ENCODE assay signal across 13 cellular contexts in the genomic region with DNA sequence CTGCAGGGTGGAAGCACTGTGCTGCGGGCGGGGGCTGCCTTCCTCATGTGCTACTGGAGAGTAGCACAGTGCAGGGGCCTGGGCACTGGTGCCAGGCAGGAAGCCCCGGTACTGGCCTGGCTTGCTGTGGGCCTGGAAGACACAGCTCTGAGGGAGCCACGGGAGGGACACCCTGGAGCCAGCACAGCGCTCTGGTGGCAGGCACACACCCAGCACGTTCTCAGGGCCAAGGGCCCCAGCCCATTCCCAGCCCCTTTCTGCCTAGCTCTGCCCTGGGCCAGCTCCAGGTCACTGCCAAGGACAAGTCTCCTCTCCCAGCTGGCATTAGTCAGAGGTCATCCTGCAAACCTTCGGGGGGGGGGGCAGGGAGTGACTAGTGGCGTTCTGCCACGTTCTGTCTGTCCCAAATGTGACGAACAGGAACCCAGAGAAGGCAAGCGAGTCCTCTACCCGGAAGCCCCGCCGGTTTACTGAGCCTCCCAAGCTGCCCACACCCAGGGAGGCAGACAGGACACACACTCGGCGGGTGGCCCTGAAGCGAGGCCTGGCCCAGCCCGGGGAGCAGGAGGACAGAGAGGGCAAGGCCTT. TPM values are rescaled to one million over a fixed set of nuclear protein-coding genes. Genes with fewer than 3 reads are reported as not detected.
A peak's percentile ranks its signal among the peaks of the same experiment; 100 is the strongest.
DNase-seq lines count a peak whose midpoint lies in the region; ATAC-seq, FAIRE-seq and TF ChIP-seq lines count a peak whose summit lies in the region.
"Not testable (repeated sequence)": the region's sequence is repeated elsewhere in the genome, so short reads cannot be mapped to it uniquely, and the experiment has no call there.
"Had no signal": no experiment of that assay in that cellular context is flagged by ENCODE, and none has a peak within 500 bp of the region (broad histone marks: within the 10 kb centered on the region; RNA-seq: fewer than 3 reads in every experiment).

No MANE protein-coding gene starts in this region.

- H3K9me3 ChIP-seq in BLaER1; K562 (replicated peaks; ENCODE audit: control insufficient read depth, insufficient read depth, low read depth, low read length); heart left ventricle; hepatocyte (ENCODE audit: low read depth); mucosa of stomach (ENCODE audit: control insufficient read depth, low read length); sigmoid colon; suprapubic skin: not testable (repeated sequence)

- CTCF ChIA-PET in K562 (lab: Yijun Ruan, JAX; ENCODE audit: low intra/inter-chr PET ratio) = not testable (repeated sequence)

- not testable (repeated sequence) for TF ChIP-seq RAD21 in K562 (CRISPR knock-in tag; conservative IDR thresholded peaks at IDR 0.05 in 1 of 2, IDR thresholded peaks at IDR 0.05 in 1 of 2)

- H3K4me1 ChIP-seq in BLaER1 = peaks cover 19% of the 10 kb centered on the region
- H3K4me1 ChIP-seq in K562 (replicated peaks in 1 of 2; ENCODE audit: control insufficient read depth in 2 of 2, insufficient read depth in 2 of 2, low read length in 2 of 2) = peaks cover 0 to 10% of the 10 kb centered on the region in 2 experiments; a peak in 2 of 5 replicates
- H3K4me1 ChIP-seq in heart left ventricle = peaks cover 0 to 28% (median 0%) of the 10 kb centered on the region in 12 donors
- H3K4me1 ChIP-seq in hepatocyte (ENCODE audit: insufficient read depth) = not testable (repeated sequence)
- H3K4me1 ChIP-seq in mucosa of stomach (ENCODE audit: control insufficient read depth, insufficient read depth, low read length) = peaks cover 22% of the 10 kb centered on the region
- peaks cover 0 to 52% (median 26%) of the 10 kb centered on the region in 4 donors for H3K4me1 ChIP-seq in sigmoid colon
- peaks cover 35% of the 10 kb centered on the region for H3K4me1 ChIP-seq in suprapubic skin

- POLR2A ChIA-PET in K562 (lab: Yijun Ruan, JAX) = not testable (repeated sequence)

- not testable (repeated sequence) for H3K27ac ChIP-seq in BLaER1; K562 (ENCODE audit: extremely low read depth, low read depth, low read length)
- H3K27ac ChIP-seq in heart left ventricle (peak overlapping the region in 11 of 12 donors; percentile 55 to 88 (median 79)), hepatocyte (peak overlapping the region; percentile 37), sigmoid colon (peak overlapping the region; percentile 27 to 81 (median 77)), suprapubic skin (peak overlapping the region; percentile 60)

- not testable (repeated sequence) for DNase-seq in K562 (ENCODE audit: extremely low read depth in 1 of 4, low spot score in 3 of 4); hepatocyte (ENCODE audit: low spot score); sigmoid colon; suprapubic skin (ENCODE audit: low spot score in 2 of 2)
- DNase-seq in heart left ventricle = peak in 4 of 5 donors; percentile 35 to 77 (median 68)

- not testable (repeated sequence) for ATAC-seq in K562
- ATAC-seq in esophagus mucosa (peak; percentile 53), heart left ventricle (peak; percentile 73 to 81 (median 77))

- WGBS in K562 (ENCODE audit: insufficient coverage, low coverage, missing lambda C conversion rate) = 87% methylated on average over 3 of the region's 18 CpGs
- 52 to 77% (median 60%) methylated on average over 12 to 18 of the region's 18 CpGs for WGBS in heart left ventricle, 4 donors
- WGBS in hepatocyte (ENCODE audit: low lambda C conversion rate, missing lambda C conversion rate) = 82% methylated on average over 15 of the region's 18 CpGs
- 26 to 68% methylated on average over 18 of the region's 18 CpGs for WGBS in sigmoid colon, 2 donors
- WGBS in suprapubic skin = no CpG with 5 or more reads among the region's 18 CpGs

- in situ Hi-C loops in K562 (cut with MboI) = not testable (repeated sequence)

- peaks cover 85% of the 10 kb centered on the region for H3K27me3 ChIP-seq in BLaER1
- not testable (repeated sequence) for H3K27me3 ChIP-seq in K562 (ENCODE audit: control insufficient read depth in 2 of 2, insufficient read depth in 2 of 2, low read length in 2 of 2); heart left ventricle; hepatocyte; mucosa of stomach (ENCODE audit: control insufficient read depth, insufficient read depth, low read length); sigmoid colon; suprapubic skin

- peak overlapping the region; percentile 55; the same call in 1 of the 2 replicates for H3K4me2 ChIP-seq in BLaER1
- not testable (repeated sequence) for H3K4me2 ChIP-seq in K562 (ENCODE audit: insufficient read depth, low read length); hepatocyte

- H3K9me2 ChIP-seq in hepatocyte (replicated peaks; ENCODE audit: insufficient read depth) = not testable (repeated sequence)

- not testable (repeated sequence) for H3K79me2 ChIP-seq in K562 (ENCODE audit: control insufficient read depth, insufficient read depth, low read length); hepatocyte

- not testable (repeated sequence) for H3K9me1 ChIP-seq in K562 (ENCODE audit: control insufficient read depth, insufficient read depth, low read length)

- H3K4me3 ChIP-seq in BLaER1; K562; heart left ventricle; hepatocyte; mucosa of stomach (ENCODE audit: low read length); sigmoid colon; suprapubic skin: not testable (repeated sequence)

- H2AFZ ChIP-seq in K562 (ENCODE audit: low read depth, low read length); hepatocyte: not testable (repeated sequence)

- intact Hi-C loops in K562 (cut with micrococcal nuclease); heart left ventricle (cut with DNase I); sigmoid colon (cut with DNase I): not testable (repeated sequence)

- H4K20me1 ChIP-seq in BLaER1 = peaks cover 94% of the 10 kb centered on the region
- not testable (repeated sequence) for H4K20me1 ChIP-seq in K562 (replicated peaks; ENCODE audit: control insufficient read depth, insufficient read depth, low read length); hepatocyte (ENCODE audit: insufficient read depth, poor library complexity, severe bottlenecking)

- not testable (repeated sequence) for TF ChIP-seq EP300 in K562 (IDR thresholded peaks at IDR 0.05; ENCODE audit: low read length); sigmoid colon (IDR thresholded peaks at IDR 0.05); suprapubic skin (IDR thresholded peaks at IDR 0.05)

- H3K9ac ChIP-seq in BLaER1; K562 (ENCODE audit: insufficient read depth in 1 of 2, low read depth in 2 of 2, low read length in 2 of 2): not testable (repeated sequence)
- H3K9ac ChIP-seq in mucosa of stomach (ENCODE audit: low read length) = peak overlapping the region; percentile 34

- not testable (repeated sequence) for FAIRE-seq in K562 (lab: Jason Lieb, UNC)

- H3K36me3 ChIP-seq in BLaER1 (peaks cover 86% of the 10 kb centered on the region), K562 (ENCODE audit: control insufficient read depth, insufficient read depth, low read length) (peaks cover 66% of the 10 kb centered on the region; the same call in 1 of the 3 replicates), heart left ventricle (peaks cover 0 to 28% (median 3%) of the 10 kb centered on the region in 9 donors), suprapubic skin (peaks cover 12% of the 10 kb centered on the region)
- not testable (repeated sequence) for H3K36me3 ChIP-seq in hepatocyte (replicated peaks; ENCODE audit: insufficient read depth, low read depth); mucosa of stomach (ENCODE audit: control insufficient read depth, insufficient read depth, low read length); sigmoid colon

- TF ChIP-seq CTCF in K562 (IDR thresholded peaks at IDR 0.05 in 2 of 3, conservative IDR thresholded peaks at IDR 0.05 in 1 of 3; ENCODE audit: insufficient read depth in 2 of 3, low read depth in 1 of 3, low read length in 3 of 3); heart left ventricle (IDR thresholded peaks at IDR 0.05); hepatocyte (IDR thresholded peaks at IDR 0.05; ENCODE audit: poor library complexity); sigmoid colon (IDR thresholded peaks at IDR 0.05); suprapubic skin (IDR thresholded peaks at IDR 0.05): not testable (repeated sequence)

- TF ChIP-seq POLR2A in K562 (conservative IDR thresholded peaks at IDR 0.05); heart left ventricle (IDR thresholded peaks at IDR 0.05); sigmoid colon (IDR thresholded peaks at IDR 0.05); suprapubic skin (IDR thresholded peaks at IDR 0.05): not testable (repeated sequence)

- BruUV-seq in K562 (replicated peaks; lab: Mats Ljungman, UMichigan) = not testable (repeated sequence)

RNA-seq across cellular contexts. Expression of a gene that starts 12.2 kb away (rescaled TPM):
- 456 and 1,096 TPM in 2 replicates for total RNA-seq in K562 (2011; cell fraction: chromatin; rRNA removed; ENCODE audit: low replicate concordance)
- 646 and 663 TPM in 2 replicates for total RNA-seq in K562 (2011; cell fraction: nucleolus; rRNA removed)
- 500 and 510 TPM in 2 replicates for total RNA-seq in K562 (2011; cell fraction: nucleoplasm; rRNA removed)
- total RNA-seq in K562 (2014; rRNA removed) (29.6 and 45.6 TPM in 2 replicates), K562 (2014; rRNA removed; fragmentation: Illumina TruSeq; extraction: Trizol) (24.7 and 34.3 TPM in 2 replicates), K562 (2015; rRNA removed; fragmentation: Illumina TruSeq; extraction: Trizol) (30.3 and 31.0 TPM in 2 replicates), K562 (2021) (122 and 144 TPM in 2 replicates), esophagus mucosa (62.0 TPM), heart left ventricle (100 to 1,000 TPM; 113 to 203 (median 179) TPM), hepatocyte (19.5 and 28.4 TPM in 2 replicates), sigmoid colon (10 to 100 TPM; 31.9 to 60.7 (median 35.1) TPM), suprapubic skin (10 to 100 TPM; 26.1 to 74.1 (median 45.2) TPM)
- polyA plus RNA-seq in K562 (2011; rRNA removed) (139 and 294 TPM in 2 replicates), K562 (2014; fragmentation: Illumina TruSeq; extraction: Trizol) (73.5 and 87.0 TPM in 2 replicates), K562 (2014; fragmentation: Nextera tagmentation; extraction: Ambion mirVana) (1 to 10 TPM in 1 of 2 experiments, under 1 TPM in 1; 0.68 to 1.7 TPM), K562 (2014; rRNA removed) (76.7 and 77.6 TPM in 2 replicates), heart left ventricle (100 to 1,000 TPM; 138 to 241 TPM), hepatocyte (32.5 and 36.7 TPM in 2 replicates), sigmoid colon (100 to 1,000 TPM in 1 of 3 donors, 10 to 100 TPM in 2; 67.9 to 158 (median 70.5) TPM)
- 237 and 320 TPM in 2 replicates for polyA plus RNA-seq in K562 (2011; cell fraction: cytosol; rRNA removed)
- polyA plus RNA-seq in K562 (2011; cell fraction: nucleus; rRNA removed) = 1,046 and 1,667 TPM in 2 replicates
- polyA plus RNA-seq in K562 (2012) = 94.9 and 162 TPM in 2 replicates
- polyA minus RNA-seq in K562 (2011; rRNA and poly(A)+ RNA removed) = 85.5 and 108 TPM in 2 replicates
- 134 and 269 TPM in 2 replicates for polyA minus RNA-seq in K562 (2011; cell fraction: cytosol; rRNA and poly(A)+ RNA removed)
- 124 and 281 TPM in 2 replicates for polyA minus RNA-seq in K562 (2011; cell fraction: nucleus; rRNA and poly(A)+ RNA removed)

RNA-seq across cellular contexts. Expression of a gene that starts 24.3 kb away (rescaled TPM):
- 194 and 313 TPM in 2 replicates for total RNA-seq in K562 (2011; cell fraction: chromatin; rRNA removed; ENCODE audit: low replicate concordance)
- total RNA-seq in K562 (2011; cell fraction: nucleolus; rRNA removed) = 389 and 398 TPM in 2 replicates
- 299 and 322 TPM in 2 replicates for total RNA-seq in K562 (2011; cell fraction: nucleoplasm; rRNA removed)
- total RNA-seq in K562 (2014; rRNA removed) (156 and 184 TPM in 2 replicates), K562 (2014; rRNA removed; fragmentation: Illumina TruSeq; extraction: Trizol) (206 and 225 TPM in 2 replicates), K562 (2015; rRNA removed; fragmentation: Illumina TruSeq; extraction: Trizol) (170 and 173 TPM in 2 replicates), K562 (2021) (261 and 262 TPM in 2 replicates), esophagus mucosa (191 TPM), heart left ventricle (100 to 1,000 TPM in 5 of 9 donors, 10 to 100 TPM in 4; 59.9 to 162 (median 102) TPM), hepatocyte (146 and 227 TPM in 2 replicates), sigmoid colon (100 to 1,000 TPM in 1 of 4 donors, 10 to 100 TPM in 3; 59.3 to 124 (median 70.4) TPM), suprapubic skin (100 to 1,000 TPM; 112 to 170 (median 167) TPM)
- polyA plus RNA-seq in K562 (2011; rRNA removed) (157 and 186 TPM in 2 replicates), K562 (2014; fragmentation: Illumina TruSeq; extraction: Trizol) (188 and 219 TPM in 2 replicates), K562 (2014; fragmentation: Nextera tagmentation; extraction: Ambion mirVana) (100 to 1,000 TPM; 562 to 683 TPM), K562 (2014; rRNA removed) (175 and 176 TPM in 2 replicates), heart left ventricle (100 to 1,000 TPM in 1 of 2 donors, 10 to 100 TPM in 1; 87.7 to 158 TPM), hepatocyte (343 and 351 TPM in 2 replicates), sigmoid colon (100 to 1,000 TPM in 1 of 3 donors, 10 to 100 TPM in 2; 61.3 to 216 (median 70.9) TPM)
- 164 and 227 TPM in 2 replicates for polyA plus RNA-seq in K562 (2011; cell fraction: cytosol; rRNA removed)
- 115 and 116 TPM in 2 replicates for polyA plus RNA-seq in K562 (2011; cell fraction: nucleus; rRNA removed)
- polyA plus RNA-seq in K562 (2012) = 235 and 441 TPM in 2 replicates
- polyA minus RNA-seq in K562 (2011; rRNA and poly(A)+ RNA removed) = 177 and 181 TPM in 2 replicates
- 74.4 and 86.4 TPM in 2 replicates for polyA minus RNA-seq in K562 (2011; cell fraction: cytosol; rRNA and poly(A)+ RNA removed)
- 30.8 and 43.7 TPM in 2 replicates for polyA minus RNA-seq in K562 (2011; cell fraction: nucleus; rRNA and poly(A)+ RNA removed)

RNA-seq across cellular contexts. Expression of a gene that starts 24.8 kb away (rescaled TPM):
- 3.4 and 16.6 TPM in 2 replicates for total RNA-seq in K562 (2011; cell fraction: chromatin; rRNA removed; ENCODE audit: low replicate concordance)
- total RNA-seq in K562 (2011; cell fraction: nucleolus; rRNA removed) = 12.9 and 17.3 TPM in 2 replicates
- total RNA-seq in K562 (2011; cell fraction: nucleoplasm; rRNA removed) = 7.3 TPM in 2 replicates
- total RNA-seq in K562 (2014; rRNA removed) (3.9 and 6.0 TPM in 2 replicates), K562 (2014; rRNA removed; fragmentation: Illumina TruSeq; extraction: Trizol) (0.80 and 1.4 TPM in 2 replicates), K562 (2015; rRNA removed; fragmentation: Illumina TruSeq; extraction: Trizol) (2.8 and 3.1 TPM in 2 replicates), K562 (2021) (6.9 and 7.1 TPM in 2 replicates), esophagus mucosa (2.5 TPM), heart left ventricle (10 to 100 TPM; 13.5 to 25.6 (median 17.6) TPM), hepatocyte (8.3 and 10.5 TPM in 2 replicates), sigmoid colon (10 to 100 TPM; 11.0 to 21.3 (median 18.3) TPM), suprapubic skin (1 to 10 TPM; 5.9 to 9.4 (median 7.4) TPM)
- polyA plus RNA-seq in K562 (2011; rRNA removed) (1.6 and 3.8 TPM in 2 replicates), K562 (2014; fragmentation: Illumina TruSeq; extraction: Trizol) (2.2 and 3.5 TPM in 2 replicates), K562 (2014; fragmentation: Nextera tagmentation; extraction: Ambion mirVana) (under 1 TPM; 0.07 to 0.18 TPM), K562 (2014; rRNA removed) (3.8 and 5.2 TPM in 2 replicates), heart left ventricle (10 to 100 TPM; 12.9 to 13.5 TPM), hepatocyte (14.2 and 14.8 TPM in 2 replicates), sigmoid colon (10 to 100 TPM in 1 of 3 donors, 1 to 10 TPM in 2; 1.8 to 12.8 (median 3.2) TPM)
- polyA plus RNA-seq in K562 (2011; cell fraction: cytosol; rRNA removed) = 2.8 and 5.5 TPM in 2 replicates
- polyA plus RNA-seq in K562 (2011; cell fraction: nucleus; rRNA removed) = 8.7 and 16.4 TPM in 2 replicates
- polyA plus RNA-seq in K562 (2012) = 6.3 and 9.6 TPM in 2 replicates
- polyA minus RNA-seq in K562 (2011; rRNA and poly(A)+ RNA removed) = 1.8 and 2.6 TPM in 2 replicates
- polyA minus RNA-seq in K562 (2011; cell fraction: cytosol; rRNA and poly(A)+ RNA removed) = 4.3 and 4.4 TPM in 2 replicates
- polyA minus RNA-seq in K562 (2011; cell fraction: nucleus; rRNA and poly(A)+ RNA removed) = 7.9 and 8.4 TPM in 2 replicates

RNA-seq across cellular contexts. Expression of a gene that starts 26.3 kb away (rescaled TPM):
- total RNA-seq in K562 (2011; cell fraction: chromatin; rRNA removed; ENCODE audit: low replicate concordance) = 17.5 and 43.4 TPM in 2 replicates
- total RNA-seq in K562 (2011; cell fraction: nucleolus; rRNA removed) = 37.0 TPM in 2 replicates
- 18.2 and 26.2 TPM in 2 replicates for total RNA-seq in K562 (2011; cell fraction: nucleoplasm; rRNA removed)
- 1.3 and 1.4 TPM in 2 replicates for total RNA-seq in K562 (2014; rRNA removed)
- total RNA-seq in K562 (2014; rRNA removed; fragmentation: Illumina TruSeq; extraction: Trizol) = 0.25 and 0.48 TPM in 2 replicates
- 0.51 and 0.79 TPM in 2 replicates for total RNA-seq in K562 (2015; rRNA removed; fragmentation: Illumina TruSeq; extraction: Trizol)
- 1.9 and 2.2 TPM in 2 replicates for total RNA-seq in K562 (2021)
- polyA plus RNA-seq in K562 (2011; rRNA removed) = 7.5 and 23.6 TPM in 2 replicates
- 10.0 and 17.5 TPM in 2 replicates for polyA plus RNA-seq in K562 (2011; cell fraction: cytosol; rRNA removed)
- polyA plus RNA-seq in K562 (2011; cell fraction: nucleus; rRNA removed) = 100 and 212 TPM in 2 replicates
- polyA plus RNA-seq in K562 (2012) = 6.0 and 17.0 TPM in 2 replicates
- 1.0 and 1.2 TPM in 2 replicates for polyA plus RNA-seq in K562 (2014; fragmentation: Illumina TruSeq; extraction: Trizol)
- polyA plus RNA-seq in K562 (2014; fragmentation: Nextera tagmentation; extraction: Ambion mirVana) = under 1 TPM in 1 of 2 experiments, not detected in 1; 0.13 TPM
- 1.7 and 2.5 TPM in 2 replicates for polyA plus RNA-seq in K562 (2014; rRNA removed)
- polyA minus RNA-seq in K562 (2011; rRNA and poly(A)+ RNA removed) = 3.5 and 6.7 TPM in 2 replicates
- polyA minus RNA-seq in K562 (2011; cell fraction: cytosol; rRNA and poly(A)+ RNA removed) = 2.9 and 11.2 TPM in 2 replicates
- 20.6 and 48.3 TPM in 2 replicates for polyA minus RNA-seq in K562 (2011; cell fraction: nucleus; rRNA and poly(A)+ RNA removed)
- 1.00 TPM for total RNA-seq in esophagus mucosa
- 1 to 10 TPM; 3.1 to 7.3 (median 6.6) TPM for total RNA-seq in heart left ventricle
- polyA plus RNA-seq in heart left ventricle = 1 to 10 TPM; 1.4 to 3.2 TPM
- 2.2 and 2.8 TPM in 2 replicates for total RNA-seq in hepatocyte
- 0.28 and 1.9 TPM in 2 replicates for polyA plus RNA-seq in hepatocyte
- 100 to 1,000 TPM in 1 of 4 donors, 10 to 100 TPM in 3; 33.9 to 135 (median 64.2) TPM for total RNA-seq in sigmoid colon
- 1 to 10 TPM in 1 of 3 donors, not detected in 2; 4.6 TPM for polyA plus RNA-seq in sigmoid colon
- 1 to 10 TPM; 1.2 to 1.8 (median 1.4) TPM for total RNA-seq in suprapubic skin
- total RNA-seq: Daoy, LHCN-M2 had no signal
- polyA plus RNA-seq: AG04450, CD14-positive monocyte had no signal

RNA-seq across cellular contexts. Expression of a gene that starts 52.9 kb away (rescaled TPM):
- total RNA-seq in K562 (2011; cell fraction: chromatin; rRNA removed; ENCODE audit: low replicate concordance) = 2.3 and 6.4 TPM in 2 replicates
- 6.8 and 7.3 TPM in 2 replicates for total RNA-seq in K562 (2011; cell fraction: nucleolus; rRNA removed)
- total RNA-seq in K562 (2011; cell fraction: nucleoplasm; rRNA removed) = 3.4 and 3.9 TPM in 2 replicates
- 10.6 and 17.8 TPM in 2 replicates for total RNA-seq in K562 (2014; rRNA removed)
- total RNA-seq in K562 (2014; rRNA removed; fragmentation: Illumina TruSeq; extraction: Trizol) = 2.5 and 3.2 TPM in 2 replicates
- 4.6 and 5.2 TPM in 2 replicates for total RNA-seq in K562 (2015; rRNA removed; fragmentation: Illumina TruSeq; extraction: Trizol)
- total RNA-seq in K562 (2021) = 13.0 and 14.1 TPM in 2 replicates
- polyA plus RNA-seq in K562 (2011; rRNA removed) = 8.8 and 20.5 TPM in 2 replicates
- 22.4 and 26.1 TPM in 2 replicates for polyA plus RNA-seq in K562 (2011; cell fraction: cytosol; rRNA removed)
- polyA plus RNA-seq in K562 (2011; cell fraction: nucleus; rRNA removed) = 11.9 and 18.7 TPM in 2 replicates
- polyA plus RNA-seq in K562 (2012) = 7.4 and 10.8 TPM in 2 replicates
- polyA plus RNA-seq in K562 (2014; fragmentation: Illumina TruSeq; extraction: Trizol) = 5.5 and 7.1 TPM in 2 replicates
- polyA plus RNA-seq in K562 (2014; fragmentation: Nextera tagmentation; extraction: Ambion mirVana) = under 1 TPM; 0.11 to 0.31 TPM
- 8.4 and 9.2 TPM in 2 replicates for polyA plus RNA-seq in K562 (2014; rRNA removed)
- polyA minus RNA-seq in K562 (2011; rRNA and poly(A)+ RNA removed) = 5.2 and 5.5 TPM in 2 replicates
- polyA minus RNA-seq in K562 (2011; cell fraction: cytosol; rRNA and poly(A)+ RNA removed) = 7.3 and 20.2 TPM in 2 replicates
- polyA minus RNA-seq in K562 (2011; cell fraction: nucleus; rRNA and poly(A)+ RNA removed) = 2.7 and 6.7 TPM in 2 replicates
- 0.76 TPM for total RNA-seq in esophagus mucosa
- under 1 TPM in 1 of 9 donors, not detected in 8; 0.25 TPM for total RNA-seq in heart left ventricle
- polyA plus RNA-seq in heart left ventricle = under 1 TPM in 1 of 2 donors, not detected in 1; 0.04 TPM
- 86.2 and 87.3 TPM in 2 replicates for total RNA-seq in hepatocyte
- polyA plus RNA-seq in hepatocyte = 48.2 and 75.5 TPM in 2 replicates
- not detected for total RNA-seq in sigmoid colon
- polyA plus RNA-seq in sigmoid colon = under 1 TPM in 1 of 3 donors, not detected in 2; 0.06 TPM
- total RNA-seq in suprapubic skin = under 1 TPM in 2 of 4 donors, not detected in 2; 0.19 to 0.48 TPM
- total RNA-seq: HFFc6, LHCN-M2 had no signal
- polyA plus RNA-seq: AG04450, CD14-positive monocyte had no signal
